Comparison of ENCODE assay signal across 8 cellular contexts in genomic region chr4:103198111-103198765, GRCh38. TPM values are rescaled to one million over a fixed set of nuclear protein-coding genes. Genes with fewer than 3 reads are reported as not detected.
DNase-seq lines count a peak whose midpoint lies in the region; TF ChIP-seq lines count a peak whose summit lies in the region.

TSS of gene CENPE (minus strand) at chr4:103198343. CDS start at chr4:103198319, 24 bp downstream.

- H3K9me3 ChIP-seq in MM.1S (replicated peaks; ENCODE audit: insufficient read depth, low read length) (no peaks in the 10 kb centered on the region), SJSA1 (replicated peaks) (no peaks in the 10 kb centered on the region), suprapubic skin (no peaks in the 10 kb centered on the region)

- H3K4me3 ChIP-seq in MM.1S (ENCODE audit: low read length) (peak within 1 kb of the TSS; percentile 78), SJSA1 (peak within 1 kb of the TSS; percentile 77), suprapubic skin (peak within 1 kb of the TSS; percentile 79)

- H4K20me1 ChIP-seq in MM.1S (ENCODE audit: insufficient read depth, low read length) = no peaks in the 10 kb centered on the region

- H3F3A ChIP-seq in MM.1S (ENCODE audit: insufficient read depth, low read length) = no peaks in the 10 kb centered on the region

- no peak for TF ChIP-seq EP300 in suprapubic skin (IDR thresholded peaks at IDR 0.05)

- no peak for TF ChIP-seq POLR2A in suprapubic skin (IDR thresholded peaks at IDR 0.05)

- H3K4me1 ChIP-seq in MM.1S (ENCODE audit: low read length) (peaks cover 10% of the 10 kb centered on the region; the same call in 1 of the 2 replicates), SJSA1 (replicated peaks) (peaks cover 13% of the 10 kb centered on the region), suprapubic skin (peaks cover 9% of the 10 kb centered on the region)

- no peak for TF ChIP-seq CTCF in MM.1S (IDR thresholded peaks at IDR 0.05; ENCODE audit: low read length)
- no peak for TF ChIP-seq CTCF in suprapubic skin (IDR thresholded peaks at IDR 0.05)

- H3K4me2 ChIP-seq in MM.1S (ENCODE audit: low read depth, low read length) = peak within 1 kb of the TSS; percentile 87

- H3K36me3 ChIP-seq in MM.1S (replicated peaks; ENCODE audit: insufficient read depth, low read length) (peaks cover 14% of the 10 kb centered on the region; the same call in 1 of the 2 replicates), SJSA1 (peaks cover 44% of the 10 kb centered on the region), suprapubic skin (no peaks in the 10 kb centered on the region)

- H3K27me3 ChIP-seq in MM.1S (replicated peaks; ENCODE audit: insufficient read depth, low read length) (no peaks in the 10 kb centered on the region), SJSA1 (replicated peaks) (no peaks in the 10 kb centered on the region), suprapubic skin (no peaks in the 10 kb centered on the region)

- DNase-seq in GF-D8 (lab: John Stamatoyannopoulos, UW) (peak; percentile 58), HCEC 1CT (peak; percentile 68), MM.1S (peak; percentile 88), SJSA1 (ENCODE audit: low read depth in 1 of 2, low spot score in 2 of 2) (peak; percentile 87 to 93), globus pallidus (ENCODE audit: low spot score) (peak; percentile 76), nucleus accumbens (lab: John Stamatoyannopoulos, UW) (peak in 53 of 56 donors; percentile 24 to 88 (median 67)), suprapubic skin (ENCODE audit: low spot score in 2 of 2) (peak; percentile 88 to 92)
- DNase-seq in activated gamma-delta T cell treated with anti-CD3 and anti-CD28 coated beads, Interleukin-2, amount 50 U/mL, for 16 hours (ENCODE audit: low read depth) = peak; percentile 71

- under 1% methylated on average over 22 of the region's 44 CpGs for WGBS in suprapubic skin

- H3K79me2 ChIP-seq in MM.1S (ENCODE audit: low read length) = peaks cover 21% of the 10 kb centered on the region

- H3K9ac ChIP-seq in MM.1S (ENCODE audit: low read length) = peak within 1 kb of the TSS; percentile 84

- peak within 1 kb of the TSS; percentile 92 for H2AFZ ChIP-seq in MM.1S (ENCODE audit: low read length)

- peak within 1 kb of the TSS; percentile 48; the same call in 1 of the 2 replicates for H3K27ac ChIP-seq in MM.1S (ENCODE audit: low read length)
- H3K27ac ChIP-seq in SJSA1 = peak within 1 kb of the TSS; percentile 80
- H3K27ac ChIP-seq in suprapubic skin = peak within 1 kb of the TSS; percentile 65

- H3K9me2 ChIP-seq in MM.1S (replicated peaks; ENCODE audit: insufficient read depth, low read length) = no peaks in the 10 kb centered on the region

RNA-seq across cellular contexts. Expression of gene CENPE, which starts in this region (rescaled TPM):
- 39.8 and 46.6 TPM in 2 replicates for total RNA-seq in SJSA1 (2014; rRNA removed; shearing (Covaris generic))
- 1 to 10 TPM; 2.0 to 5.3 (median 3.3) TPM for total RNA-seq in suprapubic skin

Comparison
In these comparisons a context has a peak if more than half of its experiments do, and no peak if none do; other contexts are left out.
1. Peak in every context shown above with its lines: DNase-seq, H3K4me3 ChIP-seq and H3K27ac ChIP-seq.